ENCODE assay signal across 14 cellular contexts in genomic region chr7:1053002-1053411, GRCh38. TPM values are rescaled to one million over a fixed set of nuclear protein-coding genes. Genes with fewer than 3 reads are reported as not detected.
DNase-seq lines count a peak whose midpoint lies in the region; ATAC-seq and TF ChIP-seq lines count a peak whose summit lies in the region.
"Had no signal": no experiment of that assay in that cellular context is flagged by ENCODE, and none has a peak within 500 bp of the region (broad histone marks: within the 10 kb centered on the region; RNA-seq: fewer than 3 reads in every experiment).

No MANE protein-coding gene starts in this region.

- no peak for ATAC-seq in CD8-positive, alpha-beta T cell
- ATAC-seq in HG03565 (IDR thresholded peaks at IDR 0.05; ENCODE audit: unreplicated experiment), result no peak
- ATAC-seq: stimulated activated naive CD8-positive, alpha-beta T cell treated with anti-CD3 and anti-CD28 coated beads, Interleukin-15, amount 100 ng/mL, for 72 hours had no signal

- peaks cover 0 to 13% of the 10 kb centered on the region in 2 donors for H3K4me1 ChIP-seq in esophagus (ENCODE audit: control insufficient read depth in 2 of 2, insufficient read depth in 2 of 2, low read length in 1 of 2)
- H3K4me1 ChIP-seq in mesenchymal stem cell (ENCODE audit: control insufficient read depth, insufficient read depth, low read depth, low read length), result peaks cover 44% of the 10 kb centered on the region
- H3K4me1 ChIP-seq in uterus, result peaks cover 0 to 25% of the 10 kb centered on the region in 2 donors
- H3K4me1 ChIP-seq in CD8-positive, alpha-beta T cell (ENCODE audit: insufficient read depth, low read length), result peaks cover 41% of the 10 kb centered on the region

- H3K27me3 Mint-ChIP-seq in CD8-positive, alpha-beta T cell (ENCODE audit: low read depth), result no peaks in the 10 kb centered on the region
- H3K27me3 Mint-ChIP-seq: activated naive CD4-positive, alpha-beta T cell treated with anti-CD3 and anti-CD28 coated beads, Interleukin-2, amount 10 ng/mL, durations not matched to agents 7 days and 5 days; stimulated activated naive CD8-positive, alpha-beta T cell treated with anti-CD3 and anti-CD28 coated beads, Interleukin-15, amount 100 ng/mL, for 72 hours had no signal

- WGBS in esophagus, 2 donors, result 79 to 82% methylated on average over 17 of the region's 17 CpGs
- WGBS in mesenchymal stem cell, result 88% methylated on average over 17 of the region's 17 CpGs

- H3K9me3 Mint-ChIP-seq in CD8-positive, alpha-beta T cell, result no peaks in the 10 kb centered on the region
- H3K9me3 Mint-ChIP-seq: activated naive CD4-positive, alpha-beta T cell treated with anti-CD3 and anti-CD28 coated beads, Interleukin-2, amount 10 ng/mL, durations not matched to agents 7 days and 5 days; stimulated activated naive CD8-positive, alpha-beta T cell treated with anti-CD3 and anti-CD28 coated beads, Interleukin-15, amount 100 ng/mL, for 72 hours had no signal

- no peak overlapping the region for H3K4ac ChIP-seq in mesenchymal stem cell (ENCODE audit: low read depth in 1 of 2, low read length in 2 of 2)

- peak; percentile 13 for DNase-seq in DMS153 (lab: John Stamatoyannopoulos, UW)
- DNase-seq in DMS153 treated with DMSO at 0.1 percent for 48 hours (lab: John Stamatoyannopoulos, UW; ENCODE audit: unreplicated experiment), result no peak
- no peak for DNase-seq in mesenchymal stem cell
- DNase-seq in uterus, result peak in 1 of 2 donors; percentile 60
- no peak for DNase-seq in CD8-positive, alpha-beta T cell
- no peak for DNase-seq in RPMI8226
- DNase-seq: activated CD4-positive, alpha-beta T cell treated with anti-CD3 and anti-CD28 coated beads, Interleukin-2, amount 50 U/mL, for 1 hour; activated naive CD4-positive, alpha-beta T cell treated with anti-CD3 and anti-CD28 coated beads, Interleukin-2, amount 10 ng/mL, durations not matched to agents 7 days and 5 days; COR-L47; NCI-H1930; stimulated activated naive CD8-positive, alpha-beta T cell treated with anti-CD3 and anti-CD28 coated beads, Interleukin-15, amount 100 ng/mL, for 72 hours had no signal

- no peak for TF ChIP-seq CTCF in uterus (IDR thresholded peaks at IDR 0.05)
- TF ChIP-seq CTCF in CD8-positive, alpha-beta T cell (IDR thresholded peaks at IDR 0.05), result no peak

- no peak overlapping the region for H3K4me2 ChIP-seq in mesenchymal stem cell (ENCODE audit: low read length, poor library complexity, severe bottlenecking)

- intact Hi-C loops in uterus (cut with DNase I; ENCODE audit: low total_unique reads), result no loop called here
- intact Hi-C loops in CD8-positive, alpha-beta T cell (cut with DNase I, micrococcal nuclease), result no loop called here

- H4K91ac ChIP-seq in mesenchymal stem cell (ENCODE audit: low read length), result no peak overlapping the region

- no peak overlapping the region for H2BK15ac ChIP-seq in mesenchymal stem cell (ENCODE audit: low read depth, poor library complexity, severe bottlenecking)

- H3K27ac ChIP-seq in esophagus (ENCODE audit: low read depth in 2 of 2, low read length in 1 of 2) (peak overlapping the region; percentile 27 to 69), mesenchymal stem cell (ENCODE audit: low read length, poor library complexity, severe bottlenecking) (no peak overlapping the region), uterus (peak overlapping the region; percentile 50 to 61)
- no peak overlapping the region for H3K27ac ChIP-seq in CD8-positive, alpha-beta T cell (ENCODE audit: low read depth, low read length)
- H3K27ac ChIP-seq: 22Rv1 had no signal

- no peak overlapping the region for H3K18ac ChIP-seq in mesenchymal stem cell (ENCODE audit: low read depth in 1 of 2, low read length in 2 of 2)

- no peak overlapping the region for H2BK120ac ChIP-seq in mesenchymal stem cell (ENCODE audit: low read depth, low read length)

- no peaks in the 10 kb centered on the region for H3K36me3 Mint-ChIP-seq in CD8-positive, alpha-beta T cell

- POLR2A ChIA-PET in CD8-positive, alpha-beta T cell (lab: Charles Lee), result no interaction called here

- H2AFZ ChIP-seq in mesenchymal stem cell (ENCODE audit: low read depth, low read length), result no peak overlapping the region

- peak overlapping the region in 1 of 2 experiments; percentile 40 for H2BK12ac ChIP-seq in mesenchymal stem cell (ENCODE audit: low read length in 2 of 2)

- H3K4me3 ChIP-seq in esophagus (ENCODE audit: low read depth in 1 of 2, low read length in 2 of 2) (no peak overlapping the region), mesenchymal stem cell (ENCODE audit: insufficient read depth in 1 of 2, low read depth in 1 of 2, low read length in 2 of 2) (no peak overlapping the region), uterus (no peak overlapping the region)
- H3K4me3 ChIP-seq in CD8-positive, alpha-beta T cell (ENCODE audit: low read depth, low read length), result no peak overlapping the region

- peaks cover 0 to 11% of the 10 kb centered on the region in 2 donors for H3K36me3 ChIP-seq in esophagus (ENCODE audit: control insufficient read depth in 2 of 2, insufficient read depth in 2 of 2, low read length in 1 of 2)
- H3K36me3 ChIP-seq in mesenchymal stem cell (ENCODE audit: control insufficient read depth in 1 of 2, insufficient read depth in 2 of 2, low read depth in 1 of 2, low read length in 2 of 2), result peaks cover 0 to 49% of the 10 kb centered on the region in 2 experiments
- H3K36me3 ChIP-seq in uterus, result no peaks in the 10 kb centered on the region
- H3K36me3 ChIP-seq in CD8-positive, alpha-beta T cell (ENCODE audit: insufficient read depth, low read length), result no peaks in the 10 kb centered on the region

- H3K4me3 Mint-ChIP-seq in CD8-positive, alpha-beta T cell, result no peak overlapping the region
- H3K4me3 Mint-ChIP-seq: activated naive CD4-positive, alpha-beta T cell treated with anti-CD3 and anti-CD28 coated beads, Interleukin-2, amount 10 ng/mL, durations not matched to agents 7 days and 5 days; stimulated activated naive CD8-positive, alpha-beta T cell treated with anti-CD3 and anti-CD28 coated beads, Interleukin-15, amount 100 ng/mL, for 72 hours had no signal

- peaks cover 45% of the 10 kb centered on the region for H3K79me1 ChIP-seq in mesenchymal stem cell (replicated peaks; ENCODE audit: low read length, poor library complexity, severe bottlenecking)

- no peak overlapping the region for H3K14ac ChIP-seq in mesenchymal stem cell (ENCODE audit: low read length in 2 of 2)

- TF ChIP-seq POLR2A in uterus (IDR thresholded peaks at IDR 0.05), result peak in 1 of 2 donors; percentile 23

- no peak overlapping the region for H3K9ac ChIP-seq in mesenchymal stem cell (ENCODE audit: low read length)

- peak overlapping the region; percentile 39 for H4K8ac ChIP-seq in mesenchymal stem cell (ENCODE audit: low read length)

- H3K9me3 ChIP-seq in esophagus (ENCODE audit: control insufficient read depth in 2 of 2, insufficient read depth in 1 of 2, low read depth in 1 of 2, low read length in 1 of 2) (no peaks in the 10 kb centered on the region), mesenchymal stem cell (ENCODE audit: control insufficient read depth, low read length) (no peaks in the 10 kb centered on the region), uterus (no peaks in the 10 kb centered on the region)
- H3K9me3 ChIP-seq in CD8-positive, alpha-beta T cell (ENCODE audit: low read length), result no peaks in the 10 kb centered on the region

- no peak overlapping the region for H3K27ac Mint-ChIP-seq in CD8-positive, alpha-beta T cell
- H3K27ac Mint-ChIP-seq: activated naive CD4-positive, alpha-beta T cell treated with anti-CD3 and anti-CD28 coated beads, Interleukin-2, amount 10 ng/mL, durations not matched to agents 7 days and 5 days had no signal

- H3K27me3 ChIP-seq in esophagus (ENCODE audit: control insufficient read depth in 1 of 2, insufficient read depth in 2 of 2, low read length in 2 of 2) (no peaks in the 10 kb centered on the region), mesenchymal stem cell (ENCODE audit: control insufficient read depth in 1 of 2, insufficient read depth in 1 of 2, low read length in 2 of 2) (no peaks in the 10 kb centered on the region), uterus (no peaks in the 10 kb centered on the region)
- no peaks in the 10 kb centered on the region for H3K27me3 ChIP-seq in CD8-positive, alpha-beta T cell (ENCODE audit: insufficient read depth, low read length)

- H3K4me1 Mint-ChIP-seq in CD8-positive, alpha-beta T cell (ENCODE audit: low read depth), result peaks cover 29% of the 10 kb centered on the region

- CTCF ChIA-PET in CD8-positive, alpha-beta T cell (lab: Charles Lee), result interaction anchor here (1.3 to 3.7 kb wide), 3 partner anchors 8 to 60 kb away, joined by 7 to 25 read pairs (median 13); partner anchors contain the start of gene GPR146

- no peak overlapping the region for H2BK5ac ChIP-seq in mesenchymal stem cell (ENCODE audit: low read depth, low read length, poor library complexity, severe bottlenecking)

- no peak overlapping the region for H2AK5ac ChIP-seq in mesenchymal stem cell (ENCODE audit: low read length, severe bottlenecking)

- no peak overlapping the region for H3K23ac ChIP-seq in mesenchymal stem cell (ENCODE audit: low read length in 2 of 2)

RNA-seq across cellular contexts. Expression of gene GPR146, which starts 8.7 kb away (rescaled TPM):
- 1 to 10 TPM; 4.5 to 6.3 TPM for polyA plus RNA-seq in esophagus
- 0.36 TPM for polyA plus RNA-seq in mesenchymal stem cell (2013, experiment 1 of 2)
- 0.40 TPM for polyA plus RNA-seq in mesenchymal stem cell (2013, experiment 2 of 2)
- 100 to 1,000 TPM in 1 of 4 donors, 10 to 100 TPM in 3; 10.0 to 110 (median 32.9) TPM for total RNA-seq in uterus
- total RNA-seq in CD8-positive, alpha-beta T cell, result 1 to 10 TPM; 4.4 to 5.0 TPM

RNA-seq across cellular contexts. Expression of gene GPER1, which starts 34.9 kb away (rescaled TPM):
- polyA plus RNA-seq in esophagus, result 1 to 10 TPM in 1 of 2 donors, under 1 TPM in 1; 0.81 to 1.1 TPM
- polyA plus RNA-seq in mesenchymal stem cell (2013, experiment 1 of 2), result 3.9 TPM
- 4.0 TPM for polyA plus RNA-seq in mesenchymal stem cell (2013, experiment 2 of 2)
- 10 to 100 TPM in 1 of 4 donors, 1 to 10 TPM in 3; 1.3 to 10.6 (median 5.0) TPM for total RNA-seq in uterus
- total RNA-seq in CD8-positive, alpha-beta T cell, result under 1 TPM in 1 of 2 experiments, not detected in 1; 0.11 TPM

Comparison
In these comparisons a context has a peak if more than half of its experiments do, and no peak if none do; other contexts are left out.
1. H3K27ac ChIP-seq: peak in esophagus (2 of 2) and uterus (2 of 2); none in mesenchymal stem cell (single experiment) and CD8-positive, alpha-beta T cell (single experiment).